Comparison of ENCODE assay signal across 16 cellular contexts in genomic region chr18:10285283-10285640, GRCh38.
DNase-seq lines count a peak whose midpoint lies in the region; ATAC-seq and TF ChIP-seq lines count a peak whose summit lies in the region.
"Had no signal": no experiment of that assay in that cellular context is flagged by ENCODE, and none has a peak within 500 bp of the region (broad histone marks: within the 10 kb centered on the region; RNA-seq: fewer than 3 reads in every experiment).

No MANE protein-coding gene starts in this region.

- H3K9ac ChIP-seq in colonic mucosa (ENCODE audit: low read depth in 2 of 2, low read length in 2 of 2), result no peak overlapping the region

- H3K27me3 ChIP-seq in colonic mucosa, result no peaks in the 10 kb centered on the region
- H3K27me3 ChIP-seq in esophagus muscularis mucosa, result no peaks in the 10 kb centered on the region
- H3K27me3 ChIP-seq: foreskin keratinocyte had no signal

- H3K4me1 ChIP-seq in colonic mucosa (no peaks in the 10 kb centered on the region), esophagus muscularis mucosa (peaks cover 0 to 7% (median 0%) of the 10 kb centered on the region in 4 donors)
- H3K4me1 ChIP-seq: foreskin keratinocyte had no signal

- H3K36me3 ChIP-seq in colonic mucosa (no peaks in the 10 kb centered on the region), esophagus muscularis mucosa (no peaks in the 10 kb centered on the region)

- no peak for TF ChIP-seq EP300 in esophagus muscularis mucosa (IDR thresholded peaks at IDR 0.05)

- TF ChIP-seq CTCF in colonic mucosa (IDR thresholded peaks at IDR 0.05) (no peak), esophagus muscularis mucosa (IDR thresholded peaks at IDR 0.05) (no peak)

- peak overlapping the region; percentile 7 for H3K27ac ChIP-seq in colonic mucosa
- no peak overlapping the region for H3K27ac ChIP-seq in esophagus muscularis mucosa (replicated peaks in 1 of 4)
- H3K27ac ChIP-seq: foreskin keratinocyte had no signal

- ATAC-seq in left ventricle myocardium superior (peak; percentile 18), Right ventricle myocardium inferior (no peak), HG03095 (IDR thresholded peaks at IDR 0.05; ENCODE audit: unreplicated experiment) (no peak), GM18868 (IDR thresholded peaks at IDR 0.05; ENCODE audit: unreplicated experiment) (no peak)
- ATAC-seq: foreskin keratinocyte, Panc1 had no signal

- 77% methylated on average over 3 of the region's 3 CpGs for WGBS in esophagus muscularis mucosa

- TF ChIP-seq POLR2A in esophagus muscularis mucosa (IDR thresholded peaks at IDR 0.05; ENCODE audit: low read depth), result no peak

- DNase-seq in left ventricle myocardium superior, result no peak
- no peak for DNase-seq in Right ventricle myocardium inferior (ENCODE audit: missing footprints)
- DNase-seq in MV-4-11 (lab: John Stamatoyannopoulos, UW), result peak; percentile 91
- DNase-seq in colonic mucosa, result no peak
- DNase-seq in activated naive CD4-positive, alpha-beta T cell treated with anti-CD3 and anti-CD28 coated beads, Interleukin-2, amount 50 U/mL, for 16 hours, result no peak
- DNase-seq in esophagus muscularis mucosa (ENCODE audit: extremely low spot score), result no peak
- DNase-seq: activated CD4-positive, alpha-beta T cell treated with anti-CD3 and anti-CD28 coated beads for 4 hours; activated naive CD8-positive, alpha-beta T cell treated with anti-CD3 and anti-CD28 coated beads for 36 hours; foreskin keratinocyte; NCI-H187; NCI-H510A; nephron progenitor cell had no signal

- H3K9me3 ChIP-seq in colonic mucosa (no peaks in the 10 kb centered on the region), esophagus muscularis mucosa (peaks cover 0 to 6% (median 6%) of the 10 kb centered on the region in 4 donors)

- no peak overlapping the region for H3K4me3 ChIP-seq in colonic mucosa
- no peak overlapping the region for H3K4me3 ChIP-seq in esophagus muscularis mucosa
- H3K4me3 ChIP-seq: lung had no signal

- intact Hi-C loops in left ventricle myocardium superior (cut with micrococcal nuclease), result no loop called here
- intact Hi-C loops in Right ventricle myocardium inferior (cut with DNase I), result no loop called here
- intact Hi-C loops in colonic mucosa (cut with DNase I), result no loop called here
- intact Hi-C loops in esophagus muscularis mucosa (cut with DNase I), result no loop called here
